12 cellular contexts compared by ENCODE assay signal in the genomic region with DNA sequence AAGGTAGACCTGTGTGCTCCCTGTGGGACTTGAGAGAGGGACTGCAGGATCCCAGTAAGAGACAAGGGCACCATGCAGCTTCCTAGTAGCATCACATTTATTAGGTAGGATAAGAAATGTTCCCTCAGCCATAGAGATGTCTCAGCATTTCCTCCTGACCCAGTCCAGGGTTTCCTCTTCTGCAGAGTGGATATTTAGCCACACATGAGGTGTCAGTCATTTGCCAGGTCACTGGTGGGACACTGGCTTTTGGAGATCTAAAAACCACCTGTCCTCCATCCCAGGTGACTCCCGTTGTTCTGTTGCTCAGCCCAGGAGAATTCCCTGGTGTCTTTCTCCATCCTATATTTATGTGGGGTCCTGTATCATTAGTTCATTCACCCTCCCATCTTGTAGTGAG.
DNase-seq lines count a peak whose midpoint lies in the region; ATAC-seq and TF ChIP-seq lines count a peak whose summit lies in the region.
"Had no signal": no experiment of that assay in that cellular context is flagged by ENCODE, and none has a peak within 500 bp of the region (broad histone marks: within the 10 kb centered on the region; RNA-seq: fewer than 3 reads in every experiment).

No MANE protein-coding gene starts in this region.

- ATAC-seq in T-cell (replicated peaks in 1 of 4) (no peak), gastrocnemius medialis (peak; percentile 13 to 26), GM21576 (IDR thresholded peaks at IDR 0.05; ENCODE audit: unreplicated experiment) (no peak)

- no peaks in the 10 kb centered on the region for H3K27me3 ChIP-seq in gastrocnemius medialis

- H3K4me1 ChIP-seq in gastrocnemius medialis, result peaks cover 86 to 91% of the 10 kb centered on the region in 2 donors
- H3K4me1 ChIP-seq: BE2C had no signal

- POLR2A ChIA-PET in T-cell (lab: Charles Lee), result no interaction called here

- H3K9me3 Mint-ChIP-seq in T-cell (no peaks in the 10 kb centered on the region), immature natural killer cell (no peaks in the 10 kb centered on the region)

- peak overlapping the region in 3 of 4 donors; percentile 34 to 62 (median 48) for H3K4me3 ChIP-seq in gastrocnemius medialis
- H3K4me3 ChIP-seq: K562 had no signal

- H3K36me3 Mint-ChIP-seq in T-cell (no peaks in the 10 kb centered on the region), immature natural killer cell (peaks cover 0 to 5% (median 3%) of the 10 kb centered on the region in 3 donors)

- intact Hi-C loops in gastrocnemius medialis (cut with DNase I; ENCODE audit: low total_unique reads), result loop anchor here (1.0 to 5.0 kb wide), 3 partner anchors 15 to 106 kb away; no protein-coding TSS in a partner anchor

- H3K4me1 Mint-ChIP-seq in T-cell (peaks cover 82 to 90% (median 82%) of the 10 kb centered on the region in 3 donors), immature natural killer cell (peaks cover 90 to 100% of the 10 kb centered on the region in 2 donors)

- no peak for TF ChIP-seq CTCF in 22Rv1 (IDR thresholded peaks at IDR 0.05)
- TF ChIP-seq CTCF in gastrocnemius medialis (IDR thresholded peaks at IDR 0.05 in 4 of 5, conservative IDR thresholded peaks at IDR 0.05 in 1 of 5), result no peak

- H3K27ac Mint-ChIP-seq in T-cell (peak overlapping the region; percentile 66 to 75), immature natural killer cell (peak overlapping the region in 5 of 6 donors; percentile 65 to 97 (median 79))

- H3K27me3 Mint-ChIP-seq in T-cell, result no peaks in the 10 kb centered on the region
- peaks cover 0 to 20% (median 5%) of the 10 kb centered on the region in 3 donors for H3K27me3 Mint-ChIP-seq in immature natural killer cell (ENCODE audit: low read depth in 3 of 3)

- H3K9me3 ChIP-seq in gastrocnemius medialis, result no peaks in the 10 kb centered on the region
- H3K9me3 ChIP-seq: BE2C had no signal

- H3K4me3 Mint-ChIP-seq in T-cell (peak overlapping the region in 2 of 3 donors; percentile 39 to 57), immature natural killer cell (peak overlapping the region in 2 of 5 donors; percentile 11 to 51)

- H3K27ac ChIP-seq in 22Rv1 (peak overlapping the region; percentile 98), gastrocnemius medialis (peak overlapping the region; percentile 94 to 99 (median 96))

- DNase-seq in T-cell, result no peak
- DNase-seq in immature natural killer cell, result no peak
- DNase-seq in gastrocnemius medialis, result peak; percentile 81 to 83
- no peak for DNase-seq in HuH-7 (ENCODE audit: low spot score)
- no peak for DNase-seq in MV-4-11 (lab: John Stamatoyannopoulos, UW)
- DNase-seq in DMS79 (lab: John Stamatoyannopoulos, UW), result no peak
- DNase-seq: activated CD8-positive, alpha-beta memory T cell treated with anti-CD3 and anti-CD28 coated beads, Interleukin-2, amount 50 U/mL, for 48 hours; BE2C; kidney glomerular epithelial cell had no signal

- no peak for TF ChIP-seq POLR2A in gastrocnemius medialis (IDR thresholded peaks at IDR 0.05)

- H3K36me3 ChIP-seq in gastrocnemius medialis, result no peaks in the 10 kb centered on the region
- H3K36me3 ChIP-seq: BE2C had no signal

- in situ Hi-C loops in gastrocnemius medialis (cut with MboI; ENCODE audit: low sequenced_read_pairs in 4 of 4), result loop anchor here in 3 of 4 donors (5.0 to 10.0 kb wide), 3 partner anchors 111 to 116 kb away; no protein-coding TSS in a partner anchor

- CTCF ChIA-PET in T-cell (lab: Charles Lee), result interaction anchor here in 1 of 2 donors (0.6 to 1.4 kb wide), 3 partner anchors 82 to 260 kb away, joined by 3 to 4 read pairs (median 3); a partner anchor contains a TSS

Comparison
In these comparisons a context has a peak if more than half of its experiments do, and no peak if none do; other contexts are left out.
1. ATAC-seq: peak in gastrocnemius medialis (2 of 2); none in T-cell (0 of 4) and GM21576 (single experiment).
2. DNase-seq: peak in gastrocnemius medialis (2 of 2); none in T-cell (0 of 34), immature natural killer cell (0 of 3), HuH-7 (single experiment), MV-4-11 (single experiment) and DMS79 (single experiment).